ENCODE assay signal across 17 cellular contexts in the genomic region with DNA sequence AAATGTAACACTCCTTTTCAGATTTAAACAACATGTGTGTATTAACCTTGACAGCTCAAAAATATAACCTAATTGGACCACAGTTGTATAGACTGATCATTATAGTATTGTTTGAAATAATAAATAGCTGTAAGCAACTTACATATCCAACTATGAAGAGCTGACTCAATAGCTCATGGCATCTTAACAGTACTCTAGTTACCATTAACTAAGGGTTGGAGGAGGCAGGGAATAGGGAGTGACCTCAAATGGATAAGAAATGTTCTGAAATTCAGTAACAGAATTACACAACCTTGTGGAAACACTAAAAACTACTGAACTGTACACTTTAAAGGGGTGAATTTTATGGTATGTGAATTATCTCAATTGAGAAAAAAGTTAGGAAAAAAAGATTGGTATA.
DNase-seq lines count a peak whose midpoint lies in the region; FAIRE-seq and TF ChIP-seq lines count a peak whose summit lies in the region.
"Had no signal": no experiment of that assay in that cellular context is flagged by ENCODE, and none has a peak within 500 bp of the region (broad histone marks: within the 10 kb centered on the region; RNA-seq: fewer than 3 reads in every experiment).

No MANE protein-coding gene starts in this region.

- peak; percentile 48 for FAIRE-seq in RCC 7860 (lab: Jason Lieb, UNC)
- FAIRE-seq: GM12891 had no signal

- H3K27ac ChIP-seq in esophagus muscularis mucosa (replicated peaks in 1 of 4) (peak overlapping the region; percentile 66 to 87 (median 82)), rectal smooth muscle tissue (ENCODE audit: low read depth, low read length) (peak overlapping the region; percentile 69), substantia nigra (ENCODE audit: low read depth, low read length, poor library complexity, severe bottlenecking) (no peak overlapping the region), tibial nerve (no peak overlapping the region)
- H3K27ac ChIP-seq: GM23248 had no signal

- H3K4me3 ChIP-seq in esophagus muscularis mucosa (no peak overlapping the region), rectal smooth muscle tissue (ENCODE audit: low read length) (no peak overlapping the region), tibial nerve (no peak overlapping the region)
- H3K4me3 ChIP-seq: GM23248 had no signal

- in situ Hi-C loops in KBM-7 (cut with MboI; ENCODE audit: low pct_unique_long_range_greater_than_20kb, low sequenced_read_pairs) = no loop called here

- no peak for DNase-seq in RCC 7860 (ENCODE audit: low spot score)
- DNase-seq in esophagus muscularis mucosa (ENCODE audit: extremely low spot score) = no peak
- DNase-seq in kidney glomerular epithelial cell (lab: John Stamatoyannopoulos, UW) = peak; percentile 46
- no peak for DNase-seq in substantia nigra (lab: John Stamatoyannopoulos, UW)
- DNase-seq in stimulated activated CD4-positive, alpha-beta T cell treated with anti-CD3 and anti-CD28 coated beads, Interleukin-4, amount 100 ng/mL, for 4 hours = no peak
- DNase-seq in tibial nerve (ENCODE audit: low spot score in 2 of 2) = no peak
- DNase-seq in KBM-7 = no peak
- DNase-seq: CD4-positive, alpha-beta memory T cell; DMS79; GM23248; NCI-H1048; NCI-H2227 treated with DMSO at 0.1 percent for 48 hours; NCI-H526; NK-92 treated with Interleukin-12 subunit alpha and Interleukin-12 subunit beta, amount 100 ng/mL, for 24 hours; OCI-M1 had no signal

- intact Hi-C loops in esophagus muscularis mucosa (cut with DNase I) = no loop called here

- H3K27me3 ChIP-seq in esophagus muscularis mucosa = no peaks in the 10 kb centered on the region
- H3K27me3 ChIP-seq in rectal smooth muscle tissue (ENCODE audit: control insufficient read depth, insufficient read depth, low read length) = no peaks in the 10 kb centered on the region
- no peaks in the 10 kb centered on the region for H3K27me3 ChIP-seq in tibial nerve

- H3K4me1 ChIP-seq in esophagus muscularis mucosa = peaks cover 23 to 62% (median 53%) of the 10 kb centered on the region in 4 donors
- H3K4me1 ChIP-seq in rectal smooth muscle tissue (ENCODE audit: control insufficient read depth, insufficient read depth, low read length) = peaks cover 34% of the 10 kb centered on the region
- peaks cover 0 to 11% (median 0%) of the 10 kb centered on the region in 4 donors for H3K4me1 ChIP-seq in tibial nerve

- no peaks in the 10 kb centered on the region for H3K9me3 ChIP-seq in esophagus muscularis mucosa
- H3K9me3 ChIP-seq in tibial nerve = no peaks in the 10 kb centered on the region

- TF ChIP-seq POLR2A in esophagus muscularis mucosa (IDR thresholded peaks at IDR 0.05; ENCODE audit: low read depth) (no peak), tibial nerve (IDR thresholded peaks at IDR 0.05) (no peak)

- H3K36me3 ChIP-seq in esophagus muscularis mucosa (no peaks in the 10 kb centered on the region), rectal smooth muscle tissue (ENCODE audit: control insufficient read depth, insufficient read depth, low read length) (no peaks in the 10 kb centered on the region), tibial nerve (no peaks in the 10 kb centered on the region)

- TF ChIP-seq EP300 in esophagus muscularis mucosa (IDR thresholded peaks at IDR 0.05) (no peak), tibial nerve (IDR thresholded peaks at IDR 0.05) (no peak)

- no peak for TF ChIP-seq CTCF in esophagus muscularis mucosa (IDR thresholded peaks at IDR 0.05)
- no peak for TF ChIP-seq CTCF in tibial nerve (IDR thresholded peaks at IDR 0.05)

- H3K9ac ChIP-seq in rectal smooth muscle tissue (ENCODE audit: low read length) = no peak overlapping the region
- H3K9ac ChIP-seq: GM23248 had no signal

Comparison
In these comparisons a context has a peak if more than half of its experiments do, and no peak if none do; other contexts are left out.
1. H3K27ac ChIP-seq: peak in esophagus muscularis mucosa (4 of 4) and rectal smooth muscle tissue (single experiment); none in substantia nigra (single experiment) and tibial nerve (0 of 4).